ENCODE assay signal across 21 cellular contexts in genomic region chr15:57353317-57353804, GRCh38. TPM values are rescaled to one million over a fixed set of nuclear protein-coding genes. Genes with fewer than 3 reads are reported as not detected.
"Had no signal": no experiment of that assay in that cellular context is flagged by ENCODE, and none has a peak within 500 bp of the region (broad histone marks: within the 10 kb centered on the region; RNA-seq: fewer than 3 reads in every experiment).

No MANE protein-coding gene starts in this region.

- H3K36me3 ChIP-seq: colonic mucosa, neutrophil, spleen had no signal

- ATAC-seq: activated CD4-positive, alpha-beta T cell treated with anti-CD3 and anti-CD28 coated beads for 36 hours; activated naive CD4-positive, alpha-beta T cell treated with anti-CD3 and anti-CD28 coated beads, Interleukin-2, amount 50 U/mL, for 72 hours; body of pancreas; foreskin keratinocyte; sciatic nerve; WTC11 had no signal

- H3K27me3 ChIP-seq: body of pancreas, colonic mucosa, foreskin keratinocyte, hepatocyte had no signal

- FAIRE-seq: islet of Langerhans had no signal

- H3K4me1 ChIP-seq: body of pancreas, colonic mucosa, parathyroid adenoma, spleen had no signal

- H3K9me3 ChIP-seq: body of pancreas, colonic mucosa, neutrophil, spleen had no signal

- DNase-seq: activated CD4-positive, alpha-beta T cell treated with anti-CD3 and anti-CD28 coated beads for 36 hours; activated CD4-positive, alpha-beta T cell treated with anti-CD3 and anti-CD28 coated beads, Interleukin-2, amount 50 U/mL, for 48 hours; activated gamma-delta T cell; body of pancreas; caudate nucleus; colonic mucosa; endodermal cell; foreskin keratinocyte; spleen; stimulated activated naive CD4-positive, alpha-beta T cell; SW 1271 had no signal

- H3K27ac ChIP-seq: body of pancreas, colonic mucosa, epithelial cell of prostate, foreskin keratinocyte, hepatocyte, neutrophil, parathyroid adenoma, spleen had no signal

- H3K4me3 ChIP-seq: body of pancreas, colonic mucosa, hepatocyte, lung, spleen had no signal

RNA-seq across cellular contexts. Expression of gene CGNL1, which starts 22.9 kb away (rescaled TPM):
- total RNA-seq: activated CD4-positive, alpha-beta T cell treated with anti-CD3 and anti-CD28 coated beads for 36 hours; activated naive CD4-positive, alpha-beta T cell treated with anti-CD3 and anti-CD28 coated beads, Interleukin-2, amount 50 U/mL, for 72 hours; T-helper 2 cell treated with Interferon-gamma antibody and Interleukin-4, amounts not matched to agents 100 ng/mL and 5 ng/mL, for 36 hours had no signal
